1 cellular context compared by ENCODE assay signal in the genomic region with DNA sequence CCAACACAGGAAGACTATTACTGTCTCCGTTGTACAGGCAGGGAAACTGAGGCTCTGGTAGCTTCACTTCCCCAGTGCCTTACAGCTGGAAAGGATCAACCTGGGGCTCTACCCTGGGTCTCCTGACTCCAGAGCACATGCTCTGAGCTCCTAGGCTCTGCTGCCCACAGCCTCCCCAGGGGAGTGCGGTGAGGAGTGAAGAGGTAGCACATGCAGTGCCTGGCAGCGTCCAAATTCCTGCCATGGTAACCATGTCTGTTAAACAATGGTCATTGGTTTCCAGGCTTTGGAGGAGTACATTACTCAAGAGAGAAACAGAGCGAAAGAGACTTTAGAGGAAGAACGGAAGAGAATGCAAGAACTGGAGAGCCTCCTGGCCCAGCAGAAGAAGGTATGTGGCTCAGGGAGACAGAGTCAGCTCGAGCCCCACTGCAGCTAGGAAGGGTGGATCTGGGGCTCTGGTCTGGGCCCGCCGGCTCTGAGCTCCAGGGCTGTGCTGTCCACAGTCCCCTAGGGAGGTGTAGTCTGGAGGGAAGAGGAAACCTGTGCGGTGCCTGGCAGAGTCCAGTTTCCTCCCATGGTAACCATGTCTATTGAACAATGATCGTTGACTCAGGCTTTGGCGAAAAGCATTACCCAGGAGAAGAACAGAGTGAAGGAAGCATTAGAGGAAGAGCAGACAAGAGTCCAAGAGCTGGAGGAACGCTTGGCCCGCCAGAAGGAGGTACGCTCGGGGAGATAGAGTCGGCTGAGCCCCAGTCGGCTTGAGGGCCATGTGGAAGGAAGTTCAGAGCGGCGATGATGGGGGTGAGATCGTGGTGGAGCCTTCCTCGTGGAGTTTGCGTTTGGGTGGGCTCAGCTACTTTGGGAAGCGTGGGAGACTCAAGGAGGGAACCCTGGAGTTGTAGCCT.
TF ChIP-seq lines count a peak whose summit lies in the region.

No MANE protein-coding gene starts in this region.

TF ChIP-seq in IMR-90, 13 proteins besides CTCF, POLR2A, EP300 and RAD21:
- TF ChIP-seq MXI1 (IDR thresholded peaks at IDR 0.05; ENCODE audit: borderline replicate concordance, low read depth, low read length) = no peak
- TF ChIP-seq CEBPB (IDR thresholded peaks at IDR 0.05; ENCODE audit: low read depth, low read length) = no peak
- TF ChIP-seq BHLHE40 (IDR thresholded peaks at IDR 0.05; ENCODE audit: low read depth, low read length) = no peak
- TF ChIP-seq SMC3 (IDR thresholded peaks at IDR 0.05; ENCODE audit: low read depth, low read length) = no peak
- no peak for TF ChIP-seq FOS (IDR thresholded peaks at IDR 0.05; ENCODE audit: low read depth, low read length)
- TF ChIP-seq MAZ (IDR thresholded peaks at IDR 0.05; ENCODE audit: borderline replicate concordance, low read depth, low read length) = no peak
- no peak for TF ChIP-seq RCOR1 (IDR thresholded peaks at IDR 0.05; ENCODE audit: insufficient replicate concordance, low read length)
- TF ChIP-seq RFX5 (IDR thresholded peaks at IDR 0.05; ENCODE audit: low read depth, low read length) = no peak
- TF ChIP-seq MAFK (IDR thresholded peaks at IDR 0.05; ENCODE audit: low read depth, low read length) = no peak
- no peak for TF ChIP-seq CHD1 (IDR thresholded peaks at IDR 0.05; ENCODE audit: low read depth, low read length)
- TF ChIP-seq USF2 (IDR thresholded peaks at IDR 0.05; ENCODE audit: low read depth, low read length) = no peak
- TF ChIP-seq, protein P1, sequence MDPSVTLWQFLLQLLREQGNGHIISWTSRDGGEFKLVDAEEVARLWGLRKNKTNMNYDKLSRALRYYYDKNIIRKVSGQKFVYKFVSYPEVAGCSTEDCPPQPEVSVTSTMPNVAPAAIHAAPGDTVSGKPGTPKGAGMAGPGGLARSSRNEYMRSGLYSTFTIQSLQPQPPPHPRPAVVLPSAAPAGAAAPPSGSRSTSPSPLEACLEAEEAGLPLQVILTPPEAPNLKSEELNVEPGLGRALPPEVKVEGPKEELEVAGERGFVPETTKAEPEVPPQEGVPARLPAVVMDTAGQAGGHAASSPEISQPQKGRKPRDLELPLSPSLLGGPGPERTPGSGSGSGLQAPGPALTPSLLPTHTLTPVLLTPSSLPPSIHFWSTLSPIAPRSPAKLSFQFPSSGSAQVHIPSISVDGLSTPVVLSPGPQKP (IDR thresholded peaks at IDR 0.05; ENCODE audit: borderline replicate concordance, low read depth, low read length) = no peak
- TF ChIP-seq NFE2L2 (IDR thresholded peaks at IDR 0.05; ENCODE audit: low read depth, low read length) = no peak
